ENCODE assay signal across 1 cellular context in the genomic region with DNA sequence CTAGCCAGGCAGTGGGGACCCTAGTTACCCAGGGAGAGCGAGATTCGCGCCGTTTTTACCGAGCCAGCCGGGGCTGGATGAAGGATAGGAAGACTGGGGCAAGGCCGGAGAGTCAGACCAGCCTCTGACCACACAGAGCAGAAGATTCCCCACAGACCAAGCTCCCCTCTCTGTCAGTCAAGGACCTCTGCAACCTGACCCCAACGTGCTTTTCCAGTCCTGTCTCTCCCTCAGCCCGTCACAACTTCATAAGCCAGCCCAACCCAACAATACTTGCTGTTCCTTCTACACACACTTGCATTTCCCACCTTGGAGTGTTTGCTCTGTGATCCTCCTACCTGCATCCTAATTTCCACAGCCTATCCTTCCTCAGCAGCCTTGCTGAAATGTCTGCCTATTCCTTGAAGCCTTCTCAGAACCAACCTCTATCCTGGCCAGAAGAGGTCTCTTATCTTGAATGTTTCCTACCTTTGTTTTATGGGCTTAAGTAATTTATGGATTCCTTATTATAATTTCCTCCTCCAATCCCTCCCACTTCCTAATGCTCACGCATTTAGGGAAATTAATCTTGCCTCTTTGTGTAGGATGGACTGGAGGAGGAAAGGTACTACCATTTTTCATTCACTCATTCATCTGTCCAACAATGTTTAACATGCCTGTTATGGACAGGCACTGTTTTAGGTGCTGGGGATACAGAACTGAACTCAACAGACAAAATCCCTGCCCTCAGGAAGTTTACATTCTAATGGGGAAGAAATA.
TF ChIP-seq lines count a peak whose summit lies in the region.

A gene (minus strand): TSS at position 424 of the 759 bp plus-strand sequence. CDS start 751 bp downstream, outside the sequence.

TF ChIP-seq in HEK293, 187 proteins besides CTCF, POLR2A, EP300 and RAD21 (continued from another document):
- TF ChIP-seq, protein P1, sequence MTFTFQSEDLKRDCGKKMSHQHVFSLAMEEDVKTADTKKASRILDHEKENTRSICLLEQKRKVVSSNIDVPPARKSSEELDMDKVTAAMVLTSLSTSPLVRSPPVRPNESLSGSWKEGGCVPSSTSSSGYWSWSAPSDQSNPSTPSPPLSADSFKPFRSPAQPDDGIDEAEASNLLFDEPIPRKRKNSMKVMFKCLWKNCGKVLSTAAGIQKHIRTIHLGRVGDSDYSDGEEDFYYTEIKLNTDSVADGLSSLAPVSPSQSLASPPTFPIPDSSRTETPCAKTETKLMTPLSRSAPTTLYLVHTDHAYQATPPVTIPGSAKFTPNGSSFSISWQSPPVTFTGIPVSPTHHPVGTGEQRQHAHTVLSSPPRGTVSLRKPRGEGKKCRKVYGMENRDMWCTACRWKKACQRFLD (tag by site-specific recombination; IDR thresholded peaks at IDR 0.05), result no peak
- TF ChIP-seq SP7 (tag by site-specific recombination; IDR thresholded peaks at IDR 0.05) (0 out of 2 replicates have a peak, but pooled peaks have one; percentile 9), ZFHX2 (tag by site-specific recombination; conservative IDR thresholded peaks at IDR 0.05) (peak; percentile 81)
TF ChIP-seq in HEK293: peak in this region for 9.
